In genomic region chr16:14345512-14346115, GRCh38 we compare ENCODE assay signal across 18 cellular contexts.
A peak's percentile ranks its signal among the peaks of the same experiment; 100 is the strongest.
DNase-seq lines count a peak whose midpoint lies in the region; ATAC-seq, FAIRE-seq and TF ChIP-seq lines count a peak whose summit lies in the region.
"Had no signal": no experiment of that assay in that cellular context is flagged by ENCODE, and none has a peak within 500 bp of the region (broad histone marks: within the 10 kb centered on the region; RNA-seq: fewer than 3 reads in every experiment).

No MANE protein-coding gene starts in this region.

- no peak overlapping the region for H3K27ac Mint-ChIP-seq in activated CD4-positive, alpha-beta memory T cell treated with anti-CD3 and anti-CD28 coated beads for 36 hours
- H3K27ac Mint-ChIP-seq in GM23338 = no peak overlapping the region
- H3K27ac Mint-ChIP-seq: CD4-positive, alpha-beta T cell had no signal

- H3K79me2 ChIP-seq in H1 (ENCODE audit: control insufficient read depth in 1 of 2, insufficient read depth in 2 of 2, low read length in 2 of 2) = no peaks in the 10 kb centered on the region
- no peaks in the 10 kb centered on the region for H3K79me2 ChIP-seq in GM23338 (replicated peaks; ENCODE audit: insufficient read depth)

- ATAC-seq in GM23338 = no peak
- ATAC-seq: GM12878 had no signal

- DNase-seq in NB4 (ENCODE audit: low read depth) (peak; percentile 22), H1 (ENCODE audit: low read depth in 1 of 2, low spot score in 2 of 2) (no peak), neuronal stem cell (ENCODE audit: low spot score) (no peak), NCI-H1436 (lab: John Stamatoyannopoulos, UW) (no peak), SIG-M5 (lab: John Stamatoyannopoulos, UW) (no peak), GM23338 (ENCODE audit: low spot score) (no peak)
- DNase-seq in activated CD4-positive, alpha-beta memory T cell treated with anti-CD3 and anti-CD28 coated beads for 36 hours = no peak
- DNase-seq: CD4-positive, alpha-beta T cell; COR-L47; DMS79; Karpas-422; NCI-H1105 treated with DMSO at 0.1 percent for 48 hours; NCI-H1694; NCI-H446; NCI-H526; Peyer's patch had no signal

- no peak overlapping the region for H2AFZ ChIP-seq in H1 (ENCODE audit: low read length)
- no peak overlapping the region for H2AFZ ChIP-seq in neuronal stem cell (ENCODE audit: low read length)
- H2AFZ ChIP-seq in GM23338 = no peak overlapping the region

- no peak overlapping the region for H4K5ac ChIP-seq in H1 (ENCODE audit: insufficient read length, low read depth, low read length)

- H2BK12ac ChIP-seq in H1 (ENCODE audit: low read depth, low read length) (0 out of 2 replicates have a peak overlapping the region, but pooled peaks have one; percentile 39), neuronal stem cell (ENCODE audit: low read length) (no peak overlapping the region)

- no peak overlapping the region for H3K23ac ChIP-seq in H1 (ENCODE audit: insufficient read length)
- H3K23ac ChIP-seq in neuronal stem cell (ENCODE audit: low read depth, low read length, poor library complexity) = no peak overlapping the region

- no peak overlapping the region for H3K56ac ChIP-seq in H1 (replicated peaks; ENCODE audit: insufficient read length, low read depth, low read length)

- FAIRE-seq in H1 (lab: Jason Lieb, UNC) = no peak
- FAIRE-seq: GM12878 had no signal

- TF ChIP-seq RAD21 in H1 (IDR thresholded peaks at IDR 0.05 in 1 of 2, conservative IDR thresholded peaks at IDR 0.05 in 1 of 2; ENCODE audit: low read depth in 2 of 2, low read length in 2 of 2) = no peak

- WGBS in H1 (ENCODE audit: extremely low coverage in 1 of 2, insufficient coverage in 1 of 2, insufficient read length in 1 of 2, insufficient replicate concordance in 2 of 2, low coverage in 1 of 2, low lambda C conversion rate in 2 of 2, missing lambda C conversion rate in 1 of 2), 2 experiments = 89% methylated on average over 19 of the region's 19 CpGs; no CpG with 5 or more reads in 1 of the 2 experiments
- WGBS in neuronal stem cell (ENCODE audit: extremely low coverage in 2 of 2, insufficient read length in 2 of 2, insufficient replicate concordance in 1 of 2), 2 donors = no CpG with 5 or more reads among the region's 19 CpGs

- peaks cover 15% of the 10 kb centered on the region for H3K9me3 Mint-ChIP-seq in activated CD4-positive, alpha-beta memory T cell treated with anti-CD3 and anti-CD28 coated beads for 36 hours
- H3K9me3 Mint-ChIP-seq in GM23338 = peaks cover 25% of the 10 kb centered on the region; the same call in 2 of the 3 replicates

- no peak overlapping the region for H2BK120ac ChIP-seq in H1 (replicated peaks; ENCODE audit: low read depth, low read length)
- no peak overlapping the region for H2BK120ac ChIP-seq in neuronal stem cell (ENCODE audit: low read depth, low read length)

- no peak for TF ChIP-seq EP300 in H1 (IDR thresholded peaks at IDR 0.05; ENCODE audit: borderline replicate concordance in 1 of 2, low read depth in 2 of 2, low read length in 2 of 2)

- H3K27ac ChIP-seq in H1 (ENCODE audit: low read depth, low read length) (no peak overlapping the region), neuronal stem cell (replicated peaks; ENCODE audit: low read length) (no peak overlapping the region), GM23338 (ENCODE audit: low read depth) (no peak overlapping the region)
- H3K27ac ChIP-seq: Peyer's patch had no signal

- no peaks in the 10 kb centered on the region for H3F3A ChIP-seq in GM23338 (replicated peaks; ENCODE audit: low read depth)

- H3K9ac ChIP-seq in H1 (replicated peaks in 1 of 4; ENCODE audit: extremely low read depth in 1 of 4, low read depth in 3 of 4, low read length in 3 of 4) (no peak overlapping the region), neuronal stem cell (ENCODE audit: low read depth, low read length, poor library complexity) (no peak overlapping the region)

- H2BK15ac ChIP-seq in H1 (ENCODE audit: low read length) = no peak overlapping the region
- no peak overlapping the region for H2BK15ac ChIP-seq in neuronal stem cell (ENCODE audit: low read length)

- no peak overlapping the region for H2BK5ac ChIP-seq in H1 (ENCODE audit: low read depth, low read length)
- H2BK5ac ChIP-seq in neuronal stem cell (ENCODE audit: low read length) = no peak overlapping the region

- H3K4me2 ChIP-seq in H1 (ENCODE audit: insufficient read depth in 1 of 2, low read depth in 2 of 2, low read length in 2 of 2) (no peak overlapping the region), neuronal stem cell (ENCODE audit: insufficient read depth, low read length, poor library complexity, severe bottlenecking) (no peak overlapping the region), GM23338 (no peak overlapping the region)

- H3K4me3 Mint-ChIP-seq in activated CD4-positive, alpha-beta memory T cell treated with anti-CD3 and anti-CD28 coated beads for 36 hours = no peak overlapping the region
- H3K4me3 Mint-ChIP-seq in GM23338 = no peak overlapping the region
- H3K4me3 Mint-ChIP-seq: CD4-positive, alpha-beta T cell had no signal

- no peaks in the 10 kb centered on the region for H3K4me1 Mint-ChIP-seq in activated CD4-positive, alpha-beta memory T cell treated with anti-CD3 and anti-CD28 coated beads for 36 hours (ENCODE audit: low read depth)
- H3K4me1 Mint-ChIP-seq in GM23338 = peaks cover 2% of the 10 kb centered on the region; the same call in 1 of the 3 replicates

- no peaks in the 10 kb centered on the region for H3K27me3 ChIP-seq in H1 (replicated peaks in 1 of 4; ENCODE audit: control insufficient read depth in 3 of 4, extremely low read depth in 1 of 4, insufficient read depth in 3 of 4, low read length in 3 of 4)
- no peaks in the 10 kb centered on the region for H3K27me3 ChIP-seq in neuronal stem cell (ENCODE audit: control insufficient read depth in 3 of 3, insufficient read depth in 3 of 3, low read depth in 1 of 3, low read length in 3 of 3)
- H3K27me3 ChIP-seq in GM23338 (ENCODE audit: insufficient read depth) = no peaks in the 10 kb centered on the region
- H3K27me3 ChIP-seq: Peyer's patch had no signal

- intact Hi-C loops in activated CD4-positive, alpha-beta memory T cell treated with anti-CD3 and anti-CD28 coated beads for 36 hours (cut with micrococcal nuclease) = no loop called here

- H3K4me1 ChIP-seq in H1 (replicated peaks in 1 of 4; ENCODE audit: control insufficient read depth in 3 of 4, insufficient read depth in 4 of 4, low read length in 3 of 4) (no peaks in the 10 kb centered on the region), neuronal stem cell (ENCODE audit: control insufficient read depth in 2 of 2, insufficient read depth in 1 of 2, low read depth in 1 of 2, low read length in 2 of 2) (peaks cover 0 to 1% of the 10 kb centered on the region in 2 donors), GM23338 (ENCODE audit: insufficient read depth) (no peaks in the 10 kb centered on the region)
- H3K4me1 ChIP-seq: HAP-1, Peyer's patch had no signal

- H3K79me1 ChIP-seq in H1 (ENCODE audit: low read depth, low read length) (no peaks in the 10 kb centered on the region), neuronal stem cell (ENCODE audit: low read depth, low read length) (no peaks in the 10 kb centered on the region)

- H3K18ac ChIP-seq in H1 (ENCODE audit: extremely low read depth, low read length) = no peak overlapping the region
- peak overlapping the region; percentile 41 for H3K18ac ChIP-seq in neuronal stem cell (ENCODE audit: low read length)

- no peaks in the 10 kb centered on the region; the same call in 1 of the 2 replicates for H3K23me2 ChIP-seq in H1 (ENCODE audit: low read depth, low read length)

- no peaks in the 10 kb centered on the region; a peak in 2 of 4 replicates for H3K9me3 ChIP-seq in H1 (ENCODE audit: insufficient read depth in 2 of 2, low read depth in 1 of 2, low read length in 1 of 2)
- peaks cover 0 to 3% of the 10 kb centered on the region in 2 donors for H3K9me3 ChIP-seq in neuronal stem cell (replicated peaks in 1 of 2; ENCODE audit: control insufficient read depth in 2 of 2, insufficient read depth in 1 of 2, low read depth in 1 of 2, low read length in 2 of 2)
- H3K9me3 ChIP-seq: HAP-1, Peyer's patch had no signal

- TF ChIP-seq POLR2A in NB4 (IDR thresholded peaks at IDR 0.05; ENCODE audit: extremely low read depth, insufficient read length) = no peak
- no peak for TF ChIP-seq POLR2A in H1 (IDR thresholded peaks at IDR 0.05; ENCODE audit: control extremely low read depth in 1 of 2, low read depth in 2 of 2, low read length in 2 of 2)

- H3K9me2 ChIP-seq in GM23338 (ENCODE audit: insufficient read depth) = no peaks in the 10 kb centered on the region; the same call in 1 of the 2 replicates

- H3K4me3 ChIP-seq in NB4 (ENCODE audit: low read depth, low read length) (no peak overlapping the region), H1 (ENCODE audit: extremely low read depth in 1 of 4, insufficient read depth in 2 of 4, low read depth in 3 of 4, low read length in 4 of 4) (no peak overlapping the region), neuronal stem cell (ENCODE audit: low read length in 2 of 2) (no peak overlapping the region), GM23338 (no peak overlapping the region)
- H3K4me3 ChIP-seq: GM12878, HAP-1, Peyer's patch had no signal

- TF ChIP-seq CTCF in NB4 (IDR thresholded peaks at IDR 0.05; ENCODE audit: low read depth, low read length) (no peak), H1 (IDR thresholded peaks at IDR 0.05; ENCODE audit: control extremely low read depth in 1 of 3, insufficient read depth in 1 of 3, low read depth in 1 of 3, low read length in 3 of 3) (no peak), GM23338 (conservative IDR thresholded peaks at IDR 0.05; ENCODE audit: low read depth in 2 of 2) (no peak)

- H3K36me3 ChIP-seq in H1 (ENCODE audit: control insufficient read depth in 2 of 4, insufficient read depth in 4 of 4, low read length in 3 of 4) = no peaks in the 10 kb centered on the region
- no peaks in the 10 kb centered on the region for H3K36me3 ChIP-seq in neuronal stem cell (replicated peaks in 1 of 2; ENCODE audit: control insufficient read depth in 2 of 2, insufficient read depth in 2 of 2, low read length in 2 of 2)
- no peaks in the 10 kb centered on the region for H3K36me3 ChIP-seq in GM23338 (ENCODE audit: insufficient read depth)
- H3K36me3 ChIP-seq: HAP-1, Peyer's patch had no signal

- H2BK20ac ChIP-seq in H1 (ENCODE audit: low read length) = no peak overlapping the region

- POLR2A ChIA-PET in H1 (lab: Charles Lee; ENCODE audit: partially characterized antibody) = no interaction called here
- POLR2A ChIA-PET in activated CD4-positive, alpha-beta memory T cell treated with anti-CD3 and anti-CD28 coated beads for 36 hours (lab: Charles Lee) = no interaction called here

- H3K4ac ChIP-seq in H1 (replicated peaks; ENCODE audit: insufficient read length, low read depth, low read length) (no peak overlapping the region), neuronal stem cell (ENCODE audit: low read length) (no peak overlapping the region)

- CTCF ChIA-PET in H1 (lab: Charles Lee; ENCODE audit: partially characterized antibody) = interaction anchor here (1.2 kb wide), 1 partner anchor 16 kb away, joined by 3 read pairs; no protein-coding TSS in a partner anchor
- CTCF ChIA-PET in activated CD4-positive, alpha-beta memory T cell treated with anti-CD3 and anti-CD28 coated beads for 36 hours (lab: Charles Lee) = no interaction called here

- no peak overlapping the region for H3K14ac ChIP-seq in H1 (ENCODE audit: insufficient read length)
- no peak overlapping the region for H3K14ac ChIP-seq in neuronal stem cell (ENCODE audit: low read length)

- H4K91ac ChIP-seq in H1 (replicated peaks; ENCODE audit: insufficient read length, low read length) = no peak overlapping the region
- peak overlapping the region; percentile 5 for H4K91ac ChIP-seq in neuronal stem cell (ENCODE audit: low read depth, low read length, poor library complexity)

- 0 out of 2 replicates have a peak overlapping the region, but pooled peaks have one; percentile 68 for H2AK5ac ChIP-seq in H1 (ENCODE audit: low read depth, low read length)
- H2AK5ac ChIP-seq in neuronal stem cell (ENCODE audit: low read depth, low read length) = peak overlapping the region; percentile 76

- H3K36me3 Mint-ChIP-seq in activated CD4-positive, alpha-beta memory T cell treated with anti-CD3 and anti-CD28 coated beads for 36 hours = peaks cover 7% of the 10 kb centered on the region
- H3K36me3 Mint-ChIP-seq in GM23338 (ENCODE audit: low read depth) = peaks cover 8% of the 10 kb centered on the region

- peaks cover 12% of the 10 kb centered on the region for H3K27me3 Mint-ChIP-seq in activated CD4-positive, alpha-beta memory T cell treated with anti-CD3 and anti-CD28 coated beads for 36 hours
- H3K27me3 Mint-ChIP-seq in GM23338 (ENCODE audit: insufficient read depth, low read depth, poor library complexity) = peaks cover 5% of the 10 kb centered on the region
- H3K27me3 Mint-ChIP-seq: CD4-positive, alpha-beta T cell had no signal

- H4K8ac ChIP-seq in H1 (ENCODE audit: extremely low read depth, insufficient read depth, low read length) (no peak overlapping the region), neuronal stem cell (ENCODE audit: low read depth, low read length) (no peak overlapping the region)

- no peaks in the 10 kb centered on the region for H4K20me1 ChIP-seq in H1 (replicated peaks in 1 of 2; ENCODE audit: control insufficient read depth in 1 of 2, insufficient read depth in 2 of 2, low read length in 2 of 2)
- no peaks in the 10 kb centered on the region for H4K20me1 ChIP-seq in GM23338 (replicated peaks; ENCODE audit: insufficient read depth)
